6 cellular contexts compared by ENCODE assay signal in genomic region chr16:6689643-6690042, GRCh38.
"Had no signal": no experiment of that assay in that cellular context is flagged by ENCODE, and none has a peak within 500 bp of the region (broad histone marks: within the 10 kb centered on the region; RNA-seq: fewer than 3 reads in every experiment).

No MANE protein-coding gene starts in this region.

- H3K4me3 ChIP-seq: GM23338 had no signal

- H3K27ac Mint-ChIP-seq: GM23338, H9, HFFc6, IgD-negative memory B cell had no signal

- H3K27me3 Mint-ChIP-seq: IgD-negative memory B cell had no signal

- H3K4me3 Mint-ChIP-seq: GM23338, H9, HFFc6, IgD-negative memory B cell had no signal

- DNase-seq: H9, HCEC 1CT, HFFc6 had no signal

- H3K4me2 ChIP-seq: GM23338 had no signal

- H3K27ac ChIP-seq: HL-60 had no signal

- H2AFZ ChIP-seq: GM23338 had no signal

- H3K4me1 Mint-ChIP-seq: IgD-negative memory B cell had no signal
